Comparison of ENCODE assay signal across 16 cellular contexts in the genomic region with DNA sequence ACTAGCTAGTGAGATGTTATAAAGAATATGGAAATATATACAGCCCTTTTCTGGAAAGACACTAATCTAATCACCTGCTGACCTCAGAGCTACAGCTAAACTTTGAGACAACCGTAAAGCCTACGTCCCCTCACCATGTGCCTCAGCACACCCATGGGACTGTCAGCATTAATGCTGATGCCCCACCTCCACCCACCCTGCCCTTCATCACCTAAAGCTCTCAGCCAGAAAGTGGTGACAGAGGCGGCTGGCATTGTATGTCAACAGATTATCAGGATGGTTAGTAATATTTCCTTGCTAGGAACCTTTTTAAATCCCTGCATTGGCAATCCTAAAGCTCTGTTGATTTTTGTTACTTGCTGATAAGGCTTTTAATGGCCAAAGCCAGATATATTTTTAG.
A peak's percentile ranks its signal among the peaks of the same experiment; 100 is the strongest.
DNase-seq lines count a peak whose midpoint lies in the region; ATAC-seq and TF ChIP-seq lines count a peak whose summit lies in the region.
"Had no signal": no experiment of that assay in that cellular context is flagged by ENCODE, and none has a peak within 500 bp of the region (broad histone marks: within the 10 kb centered on the region; RNA-seq: fewer than 3 reads in every experiment).

No MANE protein-coding gene starts in this region.

- H3K4ac ChIP-seq in neuronal stem cell (ENCODE audit: low read length): no peak overlapping the region
- no peak overlapping the region for H3K4ac ChIP-seq in mesenchymal stem cell (ENCODE audit: low read depth in 1 of 2, low read length in 2 of 2)

- H2AK5ac ChIP-seq in neuronal stem cell (ENCODE audit: low read depth, low read length) (no peak overlapping the region), mesenchymal stem cell (ENCODE audit: low read length, severe bottlenecking) (no peak overlapping the region)

- no peak for ATAC-seq in Right ventricle myocardium inferior
- ATAC-seq in mucosa of descending colon: no peak
- ATAC-seq: A549; CD8-positive, alpha-beta T cell had no signal

- H3K4me2 ChIP-seq in neuronal stem cell (ENCODE audit: insufficient read depth, low read length, poor library complexity, severe bottlenecking) (no peak overlapping the region), mesenchymal stem cell (ENCODE audit: low read length, poor library complexity, severe bottlenecking) (no peak overlapping the region)
- H3K4me2 ChIP-seq: A549; BLaER1 treated with 17β-estradiol and CSF1 and Interleukin-3, amounts not matched to agents 10 nM and 100 nM had no signal

- no peak overlapping the region for H3K18ac ChIP-seq in neuronal stem cell (ENCODE audit: low read length)
- H3K18ac ChIP-seq in mesenchymal stem cell (ENCODE audit: low read depth in 1 of 2, low read length in 2 of 2): no peak overlapping the region

- intact Hi-C loops in Right ventricle myocardium inferior (cut with DNase I) (no loop called here), mucosa of descending colon (cut with DNase I, micrococcal nuclease) (no loop called here)

- no peak overlapping the region for H4K8ac ChIP-seq in neuronal stem cell (ENCODE audit: low read depth, low read length)
- H4K8ac ChIP-seq in mesenchymal stem cell (ENCODE audit: low read length): no peak overlapping the region

- WGBS in neuronal stem cell (ENCODE audit: extremely low coverage in 2 of 2, insufficient read length in 2 of 2, insufficient replicate concordance in 1 of 2), 2 donors: no CpG with 5 or more reads among the region's 3 CpGs
- 100% methylated on average over 2 of the region's 3 CpGs for WGBS in mesenchymal stem cell

- H3K36me3 ChIP-seq in cardiac muscle cell (no peaks in the 10 kb centered on the region), neuronal stem cell (replicated peaks in 1 of 2; ENCODE audit: control insufficient read depth in 2 of 2, insufficient read depth in 2 of 2, low read length in 2 of 2) (no peaks in the 10 kb centered on the region), mucosa of descending colon (ENCODE audit: low read depth) (no peaks in the 10 kb centered on the region), mesenchymal stem cell (ENCODE audit: control insufficient read depth in 1 of 2, insufficient read depth in 2 of 2, low read depth in 1 of 2, low read length in 2 of 2) (no peaks in the 10 kb centered on the region)
- H3K36me3 ChIP-seq: BLaER1 treated with 17β-estradiol and CSF1 and Interleukin-3, amounts not matched to agents 10 nM and 100 nM had no signal

- no peak overlapping the region for H3K14ac ChIP-seq in neuronal stem cell (ENCODE audit: low read length)
- H3K14ac ChIP-seq in mesenchymal stem cell (ENCODE audit: low read length in 2 of 2): peak overlapping the region in 1 of 2 experiments; percentile 59

- no peak overlapping the region for H2BK12ac ChIP-seq in neuronal stem cell (ENCODE audit: low read length)
- no peak overlapping the region for H2BK12ac ChIP-seq in mesenchymal stem cell (ENCODE audit: low read length in 2 of 2)

- H3K4me1 ChIP-seq in cardiac muscle cell (ENCODE audit: low read depth) (peaks cover 17% of the 10 kb centered on the region), neuronal stem cell (ENCODE audit: control insufficient read depth in 2 of 2, insufficient read depth in 1 of 2, low read depth in 1 of 2, low read length in 2 of 2) (no peaks in the 10 kb centered on the region), mucosa of descending colon (ENCODE audit: low read depth) (no peaks in the 10 kb centered on the region), mesenchymal stem cell (ENCODE audit: control insufficient read depth, insufficient read depth, low read depth, low read length) (no peaks in the 10 kb centered on the region)
- H3K4me1 ChIP-seq: A549; BLaER1 treated with 17β-estradiol and CSF1 and Interleukin-3, amounts not matched to agents 10 nM and 100 nM; Caco-2 had no signal

- H3K27ac ChIP-seq in cardiac muscle cell (peak overlapping the region; percentile 56), neuronal stem cell (replicated peaks; ENCODE audit: low read length) (no peak overlapping the region), mesenchymal stem cell (ENCODE audit: low read length, poor library complexity, severe bottlenecking) (no peak overlapping the region)
- H3K27ac ChIP-seq: 22Rv1; A549; BLaER1 treated with 17β-estradiol and CSF1 and Interleukin-3, amounts not matched to agents 10 nM and 100 nM; C4-2B had no signal

- H2BK120ac ChIP-seq in neuronal stem cell (ENCODE audit: low read depth, low read length) (no peak overlapping the region), mesenchymal stem cell (ENCODE audit: low read depth, low read length) (no peak overlapping the region)

- TF ChIP-seq CTCF in cardiac muscle cell (IDR thresholded peaks at IDR 0.05; ENCODE audit: low read depth, low read length) (no peak), mucosa of descending colon (IDR thresholded peaks at IDR 0.05) (no peak)

- H3K9me3 ChIP-seq in cardiac muscle cell (ENCODE audit: low read depth) (no peaks in the 10 kb centered on the region), neuronal stem cell (replicated peaks in 1 of 2; ENCODE audit: control insufficient read depth in 2 of 2, insufficient read depth in 1 of 2, low read depth in 1 of 2, low read length in 2 of 2) (no peaks in the 10 kb centered on the region), mucosa of descending colon (peaks cover 18% of the 10 kb centered on the region), mesenchymal stem cell (ENCODE audit: control insufficient read depth, low read length) (peaks cover 6% of the 10 kb centered on the region)
- H3K9me3 ChIP-seq: A549, Caco-2 had no signal

- no peak overlapping the region for H2BK15ac ChIP-seq in neuronal stem cell (ENCODE audit: low read length)
- H2BK15ac ChIP-seq in mesenchymal stem cell (ENCODE audit: low read depth, poor library complexity, severe bottlenecking): no peak overlapping the region

- H4K91ac ChIP-seq in neuronal stem cell (ENCODE audit: low read depth, low read length, poor library complexity) (no peak overlapping the region), mesenchymal stem cell (ENCODE audit: low read length) (no peak overlapping the region)

- H3K4me3 ChIP-seq in cardiac muscle cell: no peak overlapping the region
- H3K4me3 ChIP-seq in neuronal stem cell (ENCODE audit: low read length in 2 of 2): no peak overlapping the region
- H3K4me3 ChIP-seq in mucosa of descending colon: no peak overlapping the region
- H3K4me3 ChIP-seq in mesenchymal stem cell (ENCODE audit: insufficient read depth in 1 of 2, low read depth in 1 of 2, low read length in 2 of 2): no peak overlapping the region
- H3K4me3 ChIP-seq: A549; BLaER1 treated with 17β-estradiol and CSF1 and Interleukin-3, amounts not matched to agents 10 nM and 100 nM had no signal

- H2BK5ac ChIP-seq in neuronal stem cell (ENCODE audit: low read length) (no peak overlapping the region), mesenchymal stem cell (ENCODE audit: low read depth, low read length, poor library complexity, severe bottlenecking) (no peak overlapping the region)

- H3K9ac ChIP-seq in neuronal stem cell (ENCODE audit: low read depth, low read length, poor library complexity) (no peak overlapping the region), mesenchymal stem cell (ENCODE audit: low read length) (no peak overlapping the region)
- H3K9ac ChIP-seq: BLaER1 treated with 17β-estradiol and CSF1 and Interleukin-3, amounts not matched to agents 10 nM and 100 nM had no signal

- H3K27me3 ChIP-seq in cardiac muscle cell (no peaks in the 10 kb centered on the region), neuronal stem cell (ENCODE audit: control insufficient read depth in 3 of 3, insufficient read depth in 3 of 3, low read depth in 1 of 3, low read length in 3 of 3) (no peaks in the 10 kb centered on the region), mesenchymal stem cell (ENCODE audit: control insufficient read depth in 1 of 2, insufficient read depth in 1 of 2, low read length in 2 of 2) (no peaks in the 10 kb centered on the region)
- H3K27me3 ChIP-seq: BLaER1 treated with 17β-estradiol and CSF1 and Interleukin-3, amounts not matched to agents 10 nM and 100 nM had no signal

- DNase-seq in cardiac muscle cell (ENCODE audit: low read depth in 1 of 2, low spot score in 1 of 2) (peak in 1 of 2 donors; percentile 38), Right ventricle myocardium inferior (ENCODE audit: missing footprints) (no peak), neuronal stem cell (ENCODE audit: low spot score) (no peak), mucosa of descending colon (no peak), mesenchymal stem cell (no peak)
- DNase-seq: AML-193; Caco-2; Calu3; CD4-positive, alpha-beta T cell; CD8-positive, alpha-beta T cell; DMS79 treated with DMSO at 0.1 percent for 48 hours; GF-D8 had no signal

- H3K79me1 ChIP-seq in neuronal stem cell (ENCODE audit: low read depth, low read length) (no peaks in the 10 kb centered on the region), mesenchymal stem cell (replicated peaks; ENCODE audit: low read length, poor library complexity, severe bottlenecking) (no peaks in the 10 kb centered on the region)

- H2AFZ ChIP-seq in neuronal stem cell (ENCODE audit: low read length) (peak overlapping the region; percentile 13), mesenchymal stem cell (ENCODE audit: low read depth, low read length) (no peak overlapping the region)

- H3K23ac ChIP-seq in neuronal stem cell (ENCODE audit: low read depth, low read length, poor library complexity) (no peak overlapping the region), mesenchymal stem cell (ENCODE audit: low read length in 2 of 2) (no peak overlapping the region)
